In genomic region chr17:4947411-4948165, GRCh38 we compare ENCODE assay signal across 2 cellular contexts.
TF ChIP-seq lines count a peak whose summit lies in the region.

No MANE protein-coding gene starts in this region.

TF ChIP-seq in HCT116, 20 proteins besides CTCF, POLR2A, EP300 and RAD21:
- TF ChIP-seq SIN3A (IDR thresholded peaks at IDR 0.05; ENCODE audit: low read depth) (peak; percentile 32; the same call in 1 of the 2 replicates), POLR2AphosphoS5 (IDR thresholded peaks at IDR 0.05; ENCODE audit: low read depth, low read length) (0 out of 2 replicates have a peak, but pooled peaks have one; percentile 7), SP1 (IDR thresholded peaks at IDR 0.05; ENCODE audit: low read depth) (no peak)

TF ChIP-seq in neural cell, 6 proteins besides CTCF, POLR2A, EP300 and RAD21:
- TF ChIP-seq EZH2 (IDR thresholded peaks at IDR 0.05; ENCODE audit: borderline replicate concordance, insufficient read depth, low read length, poor library complexity, severe bottlenecking) (no peak), TAF1 (IDR thresholded peaks at IDR 0.05; ENCODE audit: low read depth) (no peak)
